Comparison of ENCODE assay signal across 8 cellular contexts in genomic region chr9:127715443-127716337, GRCh38. TPM values are rescaled to one million over a fixed set of nuclear protein-coding genes. Genes with fewer than 3 reads are reported as not detected.
A peak's percentile ranks its signal among the peaks of the same experiment; 100 is the strongest.
DNase-seq lines count a peak whose midpoint lies in the region; ATAC-seq lines count a peak whose summit lies in the region.

Gene PTRH1 (minus strand): TSS chr9:127715663. CDS start chr9:127715639, 24 bp downstream.
Gene TTC16 (plus strand): TSS chr9:127716079. CDS start chr9:127716146, 67 bp downstream.

- no peaks in the 10 kb centered on the region for H3K27me3 ChIP-seq in effector memory CD4-positive, alpha-beta T cell (replicated peaks; ENCODE audit: control insufficient read depth, insufficient read depth, low read length, poor library complexity, severe bottlenecking)

- H3K27ac ChIP-seq in effector memory CD4-positive, alpha-beta T cell (ENCODE audit: insufficient read depth, low read length, poor library complexity, severe bottlenecking) = peak within 1 kb of the TSS; percentile 66

- peak; percentile 78 for ATAC-seq in GM21360 (IDR thresholded peaks at IDR 0.05; ENCODE audit: unreplicated experiment)

- H3K4me1 ChIP-seq in effector memory CD4-positive, alpha-beta T cell (ENCODE audit: control insufficient read depth, insufficient read depth, low read length, poor library complexity, severe bottlenecking) = peaks cover 30% of the 10 kb centered on the region

- H3K4me3 ChIP-seq in effector memory CD4-positive, alpha-beta T cell (ENCODE audit: insufficient read depth, low read depth, low read length, poor library complexity, severe bottlenecking) = peak within 1 kb of the TSS; percentile 91

- peak; percentile 97 for DNase-seq in COLO668 (lab: John Stamatoyannopoulos, UW; ENCODE audit: unreplicated experiment)
- DNase-seq in HT-29 (ENCODE audit: low spot score) = peak; percentile 95
- peak; percentile 90 for DNase-seq in NK-92 treated with Interleukin-12 subunit alpha and Interleukin-12 subunit beta, amount 100 ng/mL, for 24 hours (lab: John Stamatoyannopoulos, UW)
- peak; percentile 93 to 94 for DNase-seq in activated CD8-positive, alpha-beta memory T cell treated with anti-CD3 and anti-CD28 coated beads for 4 hours (ENCODE audit: low read depth in 2 of 2)
- peak; percentile 91 to 97 (median 92) for DNase-seq in effector memory CD4-positive, alpha-beta T cell
- peak; percentile 98 for DNase-seq in medulla oblongata (ENCODE audit: extremely low spot score)
- DNase-seq in stimulated activated CD4-positive, alpha-beta T cell treated with anti-CD3 and anti-CD28 coated beads, TNF-alpha, amount 100 ng/mL, for 48 hours (ENCODE audit: low read depth in 3 of 3) = peak; percentile 92 to 99 (median 97)

- H3K9me3 ChIP-seq in effector memory CD4-positive, alpha-beta T cell (ENCODE audit: control insufficient read depth, low read length) = no peaks in the 10 kb centered on the region

- H3K36me3 ChIP-seq in effector memory CD4-positive, alpha-beta T cell (ENCODE audit: control insufficient read depth, insufficient read depth, low read length) = no peaks in the 10 kb centered on the region

RNA-seq across cellular contexts. Expression of gene PTRH1, which starts in this region (rescaled TPM):
- 45.5 and 49.6 TPM in 2 replicates for total RNA-seq in HT-29 (2014; rRNA removed; shearing (Covaris generic))

RNA-seq across cellular contexts. Expression of gene TTC16, which starts in this region (rescaled TPM):
- total RNA-seq in HT-29 (2014; rRNA removed; shearing (Covaris generic)) = not detected in 2 replicates

Comparison
In these comparisons a context has a peak if more than half of its experiments do, and no peak if none do; other contexts are left out.
1. Peak in every context shown above with its lines: DNase-seq, ATAC-seq, H3K4me3 ChIP-seq and H3K27ac ChIP-seq.